9 cellular contexts compared by ENCODE assay signal in genomic region chr6:30670760-30671527, GRCh38. TPM values are rescaled to one million over a fixed set of nuclear protein-coding genes. Genes with fewer than 3 reads are reported as not detected.
DNase-seq lines count a peak whose midpoint lies in the region; ATAC-seq and TF ChIP-seq lines count a peak whose summit lies in the region.
"Had no signal": no experiment of that assay in that cellular context is flagged by ENCODE, and none has a peak within 500 bp of the region (broad histone marks: within the 10 kb centered on the region; RNA-seq: fewer than 3 reads in every experiment).

No MANE protein-coding gene starts in this region.

- no peak for DNase-seq in CD4-positive, alpha-beta memory T cell
- no peak for DNase-seq in activated naive CD4-positive, alpha-beta T cell treated with anti-CD3 and anti-CD28 coated beads, Interleukin-2, amount 50 U/mL, for 72 hours (ENCODE audit: low spot score in 2 of 2)
- DNase-seq in mesothelial cell of epicardium (ENCODE audit: low spot score in 2 of 2, unreplicated experiment in 2 of 2) (no peak), iPS-NIHi7 (ENCODE audit: extremely low spot score) (no peak)
- DNase-seq: NCI-H146 had no signal

- H3K27me3 ChIP-seq in CD4-positive, alpha-beta memory T cell (ENCODE audit: insufficient read depth, low read length), result no peaks in the 10 kb centered on the region

- ATAC-seq in activated naive CD4-positive, alpha-beta T cell treated with anti-CD3 and anti-CD28 coated beads, Interleukin-2, amount 50 U/mL, for 72 hours, result no peak
- ATAC-seq in HG03280 (IDR thresholded peaks at IDR 0.05; ENCODE audit: unreplicated experiment) (no peak), HG03354 (IDR thresholded peaks at IDR 0.05; ENCODE audit: poor library complexity, severe bottlenecking, unreplicated experiment) (no peak), GM18873 (IDR thresholded peaks at IDR 0.05; ENCODE audit: low FRiP score, unreplicated experiment) (no peak)

- intact Hi-C loops in CD4-positive, alpha-beta memory T cell (cut with micrococcal nuclease), result no loop called here

- POLR2A ChIA-PET in CD4-positive, alpha-beta memory T cell (lab: Charles Lee; ENCODE audit: partially characterized antibody), result interaction anchor here (0.5 to 29.9 kb wide), 4 partner anchors 11 to 56 kb away, joined by 3 to 1474 read pairs (median 20); partner anchors contain the start of genes MDC1, MRPS18B, NRM and PPP1R10
- POLR2A ChIA-PET in HEK293 (lab: Yijun Ruan, JAX), result interaction anchor here (0.6 to 2.7 kb wide), 3 partner anchors 57 to 181 kb away, joined by 3 to 39 read pairs (median 5); no protein-coding TSS in a partner anchor

- CTCF ChIA-PET in CD4-positive, alpha-beta memory T cell (lab: Charles Lee; ENCODE audit: partially characterized antibody), result interaction anchor here (2.4 to 19.9 kb wide), 3 partner anchors 56 to 188 kb away, joined by 7 to 865 read pairs (median 71); partner anchors contain the start of genes MDC1 and TUBB
- CTCF ChIA-PET in HEK293 (lab: Yijun Ruan, JAX), result interaction anchor here (1.0 to 19.6 kb wide), 6 partner anchors 10 to 412 kb away, joined by 3 to 692 read pairs (median 10); partner anchors contain the start of genes MDC1 and TUBB

- H3K27ac ChIP-seq in CD4-positive, alpha-beta memory T cell (ENCODE audit: low read depth, low read length), result no peak overlapping the region
- no peak overlapping the region for H3K27ac ChIP-seq in HEK293 (ENCODE audit: extremely low read depth, low read depth, low read length)

- peaks cover 29 to 50% of the 10 kb centered on the region in 2 donors for H3K36me3 Mint-ChIP-seq in CD4-positive, alpha-beta memory T cell
- peaks cover 2 to 8% of the 10 kb centered on the region in 2 donors for H3K36me3 Mint-ChIP-seq in activated naive CD4-positive, alpha-beta T cell treated with anti-CD3 and anti-CD28 coated beads, Interleukin-2, amount 50 U/mL, for 72 hours
- H3K36me3 Mint-ChIP-seq in mesothelial cell of epicardium, result peaks cover 19% of the 10 kb centered on the region

- peaks cover 22 to 43% (median 31%) of the 10 kb centered on the region in 4 donors for H3K4me1 Mint-ChIP-seq in CD4-positive, alpha-beta memory T cell
- peaks cover 13% of the 10 kb centered on the region for H3K4me1 Mint-ChIP-seq in mesothelial cell of epicardium

- TF ChIP-seq CTCF in HEK293 (tag by site-specific recombination; IDR thresholded peaks at IDR 0.05) (peak; percentile 50), mesothelial cell of epicardium (IDR thresholded peaks at IDR 0.05; ENCODE audit: unreplicated experiment) (no peak)

- peaks cover 0 to 2% (median 0%) of the 10 kb centered on the region in 8 donors for H3K9me3 Mint-ChIP-seq in CD4-positive, alpha-beta memory T cell
- H3K9me3 Mint-ChIP-seq in activated naive CD4-positive, alpha-beta T cell treated with anti-CD3 and anti-CD28 coated beads, Interleukin-2, amount 50 U/mL, for 72 hours, result no peaks in the 10 kb centered on the region
- H3K9me3 Mint-ChIP-seq in mesothelial cell of epicardium, result no peaks in the 10 kb centered on the region

- peak overlapping the region; percentile 36 to 86 (median 78) for H3K4me3 Mint-ChIP-seq in CD4-positive, alpha-beta memory T cell
- H3K4me3 Mint-ChIP-seq in mesothelial cell of epicardium, result peak overlapping the region; percentile 87

- H3K27ac Mint-ChIP-seq in CD4-positive, alpha-beta memory T cell, result peak overlapping the region in 6 of 7 donors; percentile 74 to 97 (median 80)
- H3K27ac Mint-ChIP-seq in activated naive CD4-positive, alpha-beta T cell treated with anti-CD3 and anti-CD28 coated beads, Interleukin-2, amount 50 U/mL, for 72 hours, result peak overlapping the region; percentile 59 to 72
- H3K27ac Mint-ChIP-seq in mesothelial cell of epicardium, result peak overlapping the region; percentile 51

- no peaks in the 10 kb centered on the region for H3K27me3 Mint-ChIP-seq in CD4-positive, alpha-beta memory T cell
- H3K27me3 Mint-ChIP-seq in mesothelial cell of epicardium (ENCODE audit: low read depth), result no peaks in the 10 kb centered on the region

- H3K36me3 ChIP-seq in CD4-positive, alpha-beta memory T cell (ENCODE audit: insufficient read depth, low read length), result peaks cover 14% of the 10 kb centered on the region
- H3K36me3 ChIP-seq in HEK293 (ENCODE audit: control insufficient read depth in 2 of 2, insufficient read depth in 1 of 2, low read length in 2 of 2), result peaks cover 34 to 39% of the 10 kb centered on the region in 2 experiments

- no peaks in the 10 kb centered on the region for H3K9me3 ChIP-seq in CD4-positive, alpha-beta memory T cell (ENCODE audit: control insufficient read depth in 1 of 2, low read length in 2 of 2)
- H3K9me3 ChIP-seq in HEK293 (ENCODE audit: control insufficient read depth, insufficient read depth, low read depth, low read length), result no peaks in the 10 kb centered on the region

- H3K4me1 ChIP-seq in CD4-positive, alpha-beta memory T cell (ENCODE audit: insufficient read depth, low read length), result peaks cover 16% of the 10 kb centered on the region
- 0 out of 2 replicates have a peak, but pooled peaks cover 3% of the 10 kb centered on the region for H3K4me1 ChIP-seq in HEK293 (ENCODE audit: control insufficient read depth, insufficient read depth, low read length)

- no peak overlapping the region for H3K4me3 ChIP-seq in CD4-positive, alpha-beta memory T cell (ENCODE audit: low read length in 2 of 2)
- no peak overlapping the region for H3K4me3 ChIP-seq in HEK293 (ENCODE audit: low read depth, low read length)

TF ChIP-seq in HEK293, 187 proteins besides CTCF, POLR2A, EP300 and RAD21:
- peak; percentile 45; the same call in 1 of the 2 replicates for TF ChIP-seq ZNF600 (tag by site-specific recombination; IDR thresholded peaks at IDR 0.05)
- no peak for TF ChIP-seq ZNF416 (tag by site-specific recombination; IDR thresholded peaks at IDR 0.05)
- no peak for TF ChIP-seq ZNF202 (tag by site-specific recombination; IDR thresholded peaks at IDR 0.05; ENCODE audit: borderline replicate concordance)
- TF ChIP-seq, protein P1, sequence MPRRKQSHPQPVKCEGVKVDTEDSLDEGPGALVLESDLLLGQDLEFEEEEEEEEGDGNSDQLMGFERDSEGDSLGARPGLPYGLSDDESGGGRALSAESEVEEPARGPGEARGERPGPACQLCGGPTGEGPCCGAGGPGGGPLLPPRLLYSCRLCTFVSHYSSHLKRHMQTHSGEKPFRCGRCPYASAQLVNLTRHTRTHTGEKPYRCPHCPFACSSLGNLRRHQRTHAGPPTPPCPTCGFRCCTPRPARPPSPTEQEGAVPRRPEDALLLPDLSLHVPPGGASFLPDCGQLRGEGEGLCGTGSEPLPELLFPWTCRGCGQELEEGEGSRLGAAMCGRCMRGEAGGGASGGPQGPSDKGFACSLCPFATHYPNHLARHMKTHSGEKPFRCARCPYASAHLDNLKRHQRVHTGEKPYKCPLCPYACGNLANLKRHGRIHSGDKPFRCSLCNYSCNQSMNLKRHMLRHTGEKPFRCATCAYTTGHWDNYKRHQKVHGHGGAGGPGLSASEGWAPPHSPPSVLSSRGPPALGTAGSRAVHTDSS (tag by site-specific recombination; IDR thresholded peaks at IDR 0.05), result peak; percentile 34; the same call in 1 of the 2 replicates
- TF ChIP-seq ZNF18 (tag by site-specific recombination; IDR thresholded peaks at IDR 0.05), result 0 out of 2 replicates have a peak, but pooled peaks have one; percentile 32
- TF ChIP-seq EGR2 (tag by site-specific recombination; IDR thresholded peaks at IDR 0.05; ENCODE audit: low read depth), result 0 out of 2 replicates have a peak, but pooled peaks have one; percentile 32

RNA-seq across cellular contexts. Expression of gene DHX16, which starts 1.9 kb away (rescaled TPM):
- total RNA-seq in CD4-positive, alpha-beta memory T cell, result 10 to 100 TPM; 53.4 to 54.6 TPM
- polyA plus RNA-seq in CD4-positive, alpha-beta memory T cell, result 10 to 100 TPM; 22.0 to 30.2 TPM
- total RNA-seq in activated naive CD4-positive, alpha-beta T cell treated with anti-CD3 and anti-CD28 coated beads, Interleukin-2, amount 50 U/mL, for 72 hours, result 10 to 100 TPM; 31.7 to 37.5 TPM
- total RNA-seq in mesothelial cell of epicardium, result 23.5 to 26.7 TPM (median 25.2 TPM) in 3 replicates

RNA-seq across cellular contexts. Expression of gene PPP1R18, which starts 15.5 kb away (rescaled TPM):
- total RNA-seq in CD4-positive, alpha-beta memory T cell, result 100 to 1,000 TPM; 122 to 127 TPM
- 100 to 1,000 TPM in 1 of 2 donors, 10 to 100 TPM in 1; 68.2 to 117 TPM for polyA plus RNA-seq in CD4-positive, alpha-beta memory T cell
- total RNA-seq in activated naive CD4-positive, alpha-beta T cell treated with anti-CD3 and anti-CD28 coated beads, Interleukin-2, amount 50 U/mL, for 72 hours, result 100 to 1,000 TPM; 184 to 274 TPM
- 28.8 to 30.6 TPM (median 29.5 TPM) in 3 replicates for total RNA-seq in mesothelial cell of epicardium

RNA-seq across cellular contexts. Expression of gene NRM, which starts 19.8 kb away (rescaled TPM):
- total RNA-seq in CD4-positive, alpha-beta memory T cell, result 1 to 10 TPM; 6.4 to 6.6 TPM
- 10 to 100 TPM in 1 of 2 donors, 1 to 10 TPM in 1; 9.1 to 15.8 TPM for polyA plus RNA-seq in CD4-positive, alpha-beta memory T cell
- 10 to 100 TPM; 35.7 to 53.5 TPM for total RNA-seq in activated naive CD4-positive, alpha-beta T cell treated with anti-CD3 and anti-CD28 coated beads, Interleukin-2, amount 50 U/mL, for 72 hours
- total RNA-seq in mesothelial cell of epicardium, result 34.6 to 40.2 TPM (median 36.1 TPM) in 3 replicates

RNA-seq across cellular contexts. Expression of gene C6orf136, which starts 24.0 kb away (rescaled TPM):
- 10 to 100 TPM; 29.3 to 35.0 TPM for total RNA-seq in CD4-positive, alpha-beta memory T cell
- polyA plus RNA-seq in CD4-positive, alpha-beta memory T cell, result 10 to 100 TPM in 1 of 2 donors, 1 to 10 TPM in 1; 6.2 to 16.0 TPM
- total RNA-seq in activated naive CD4-positive, alpha-beta T cell treated with anti-CD3 and anti-CD28 coated beads, Interleukin-2, amount 50 U/mL, for 72 hours, result 10 to 100 TPM; 20.5 to 81.5 TPM
- 12.0 to 15.8 TPM (median 15.0 TPM) in 3 replicates for total RNA-seq in mesothelial cell of epicardium

RNA-seq across cellular contexts. Expression of gene ATAT1, which starts 44.3 kb away (rescaled TPM):
- total RNA-seq in CD4-positive, alpha-beta memory T cell, result 1 to 10 TPM; 8.3 to 9.4 TPM
- 1 to 10 TPM in 1 of 2 donors, under 1 TPM in 1; 0.29 to 1.9 TPM for polyA plus RNA-seq in CD4-positive, alpha-beta memory T cell
- 10 to 100 TPM; 14.5 to 15.1 TPM for total RNA-seq in activated naive CD4-positive, alpha-beta T cell treated with anti-CD3 and anti-CD28 coated beads, Interleukin-2, amount 50 U/mL, for 72 hours
- 51.0 to 57.0 TPM (median 51.2 TPM) in 3 replicates for total RNA-seq in mesothelial cell of epicardium
